Comparison of ENCODE assay signal across 16 cellular contexts in the genomic region with DNA sequence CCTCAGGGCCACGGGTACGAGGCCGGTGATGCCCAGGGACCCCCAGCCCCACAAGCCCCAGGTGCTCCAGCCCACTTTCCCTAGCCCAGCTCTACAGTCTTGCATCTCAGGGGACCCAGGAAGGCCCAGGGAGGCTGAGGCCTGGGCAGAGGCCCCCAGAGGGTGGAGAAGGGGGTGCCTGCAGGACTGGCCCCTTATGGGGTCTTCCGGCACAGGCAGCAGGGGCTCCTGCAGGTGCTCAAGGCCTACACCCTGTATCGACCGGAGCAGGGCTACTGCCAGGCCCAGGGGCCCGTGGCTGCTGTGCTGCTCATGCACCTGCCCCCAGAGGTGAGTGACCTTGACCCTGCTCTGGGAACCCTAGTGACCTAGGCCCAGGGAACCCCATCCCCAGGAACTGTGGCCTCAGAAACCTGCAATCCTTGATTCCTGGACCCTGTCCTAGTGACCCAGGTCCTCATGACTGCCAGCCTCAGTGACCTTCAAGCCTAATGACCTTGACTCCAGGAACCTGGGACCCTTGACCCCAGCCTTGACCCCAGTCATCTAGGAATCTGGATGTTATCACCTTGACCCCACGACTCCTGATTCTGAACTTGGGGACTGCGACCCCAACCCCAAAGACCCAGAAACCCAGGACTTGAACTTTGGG. TPM values are rescaled to one million over a fixed set of nuclear protein-coding genes. Genes with fewer than 3 reads are reported as not detected.
DNase-seq lines count a peak whose midpoint lies in the region; ATAC-seq and TF ChIP-seq lines count a peak whose summit lies in the region.
"Had no signal": no experiment of that assay in that cellular context is flagged by ENCODE, and none has a peak within 500 bp of the region (broad histone marks: within the 10 kb centered on the region; RNA-seq: fewer than 3 reads in every experiment).

No MANE protein-coding gene starts in this region.

- H3K27ac ChIP-seq in effector memory CD4-positive, alpha-beta T cell (ENCODE audit: insufficient read depth, low read length, poor library complexity, severe bottlenecking): peak overlapping the region; percentile 85
- H3K27ac ChIP-seq: neural progenitor cell, sigmoid colon had no signal

- H3K4me3 Mint-ChIP-seq in activated CD8-positive, alpha-beta memory T cell treated with anti-CD3 and anti-CD28 coated beads, Interleukin-2, amount 10 ng/mL, durations not matched to agents 7 days and 5 days: peak overlapping the region; percentile 90
- H3K4me3 Mint-ChIP-seq in activated B cell treated with CpG ODN at 0.5 μM for 24 hours (peak overlapping the region; percentile 60), Calu3 (ENCODE audit: low read depth, unreplicated experiment) (no peak overlapping the region)
- H3K4me3 Mint-ChIP-seq in stimulated activated naive CD8-positive, alpha-beta T cell treated with anti-CD3 and anti-CD28 coated beads, Interleukin-15, amount 100 ng/mL, for 72 hours: peak overlapping the region; percentile 95 to 98
- H3K4me3 Mint-ChIP-seq: neural progenitor cell had no signal

- no peaks in the 10 kb centered on the region for H3K9me3 Mint-ChIP-seq in activated CD8-positive, alpha-beta memory T cell treated with anti-CD3 and anti-CD28 coated beads, Interleukin-2, amount 10 ng/mL, durations not matched to agents 7 days and 5 days (ENCODE audit: low read depth)
- no peaks in the 10 kb centered on the region for H3K9me3 Mint-ChIP-seq in activated B cell treated with CpG ODN at 0.5 μM for 24 hours
- H3K9me3 Mint-ChIP-seq in stimulated activated naive CD8-positive, alpha-beta T cell treated with anti-CD3 and anti-CD28 coated beads, Interleukin-15, amount 100 ng/mL, for 72 hours: no peaks in the 10 kb centered on the region
- H3K9me3 Mint-ChIP-seq in Calu3 (ENCODE audit: low read depth, unreplicated experiment): no peaks in the 10 kb centered on the region
- H3K9me3 Mint-ChIP-seq: neural progenitor cell had no signal

- no peak for DNase-seq in activated CD8-positive, alpha-beta memory T cell treated with anti-CD3 and anti-CD28 coated beads, Interleukin-2, amount 10 ng/mL, durations not matched to agents 7 days and 5 days
- DNase-seq in activated CD8-positive, alpha-beta memory T cell treated with anti-CD3 and anti-CD28 coated beads, Interleukin-2, amount 50 U/mL, for 4 hours: no peak
- DNase-seq in activated B cell treated with CpG ODN at 0.5 μM for 24 hours (no peak), Calu3 (no peak), DMS53 treated with DMSO at 0.1 percent for 48 hours (lab: John Stamatoyannopoulos, UW; ENCODE audit: unreplicated experiment) (no peak)
- no peak for DNase-seq in effector memory CD4-positive, alpha-beta T cell
- DNase-seq in stimulated activated naive CD8-positive, alpha-beta T cell treated with anti-CD3 and anti-CD28 coated beads, Interleukin-15, amount 100 ng/mL, for 72 hours: no peak
- DNase-seq: ACHN, dermis blood vessel endothelial cell, NCI-H1930, NCI-H774, sigmoid colon had no signal

- H3K27me3 ChIP-seq in effector memory CD4-positive, alpha-beta T cell (replicated peaks; ENCODE audit: control insufficient read depth, insufficient read depth, low read length, poor library complexity, severe bottlenecking): no peaks in the 10 kb centered on the region
- H3K27me3 ChIP-seq: neural progenitor cell had no signal

- peaks cover 86% of the 10 kb centered on the region for H3K4me1 ChIP-seq in effector memory CD4-positive, alpha-beta T cell (ENCODE audit: control insufficient read depth, insufficient read depth, low read length, poor library complexity, severe bottlenecking)

- no peaks in the 10 kb centered on the region for H3K27me3 Mint-ChIP-seq in activated CD8-positive, alpha-beta memory T cell treated with anti-CD3 and anti-CD28 coated beads, Interleukin-2, amount 10 ng/mL, durations not matched to agents 7 days and 5 days
- H3K27me3 Mint-ChIP-seq in activated B cell treated with CpG ODN at 0.5 μM for 24 hours (no peaks in the 10 kb centered on the region), Calu3 (ENCODE audit: unreplicated experiment) (peaks cover 7% of the 10 kb centered on the region)
- no peaks in the 10 kb centered on the region for H3K27me3 Mint-ChIP-seq in stimulated activated naive CD8-positive, alpha-beta T cell treated with anti-CD3 and anti-CD28 coated beads, Interleukin-15, amount 100 ng/mL, for 72 hours

- BruUV-seq in Calu3 (replicated peaks; lab: Mats Ljungman, UMichigan): no TSS peak

- peak overlapping the region; percentile 82 for H3K4me3 ChIP-seq in effector memory CD4-positive, alpha-beta T cell (ENCODE audit: insufficient read depth, low read depth, low read length, poor library complexity, severe bottlenecking)
- H3K4me3 ChIP-seq: neural progenitor cell, sigmoid colon had no signal

- no peaks in the 10 kb centered on the region for H3K9me3 ChIP-seq in effector memory CD4-positive, alpha-beta T cell (ENCODE audit: control insufficient read depth, low read length)
- H3K9me3 ChIP-seq: sigmoid colon had no signal

- TF ChIP-seq CTCF in activated B cell treated with CpG ODN at 0.5 μM for 24 hours (IDR thresholded peaks at IDR 0.05): no peak
- no peak for TF ChIP-seq CTCF in Calu3 (IDR thresholded peaks at IDR 0.05; ENCODE audit: unreplicated experiment)

- peak overlapping the region; percentile 86 for H3K27ac Mint-ChIP-seq in activated CD8-positive, alpha-beta memory T cell treated with anti-CD3 and anti-CD28 coated beads, Interleukin-2, amount 10 ng/mL, durations not matched to agents 7 days and 5 days
- peak overlapping the region; percentile 91 for H3K27ac Mint-ChIP-seq in activated B cell treated with CpG ODN at 0.5 μM for 24 hours
- peak overlapping the region; percentile 90 to 99 for H3K27ac Mint-ChIP-seq in stimulated activated naive CD8-positive, alpha-beta T cell treated with anti-CD3 and anti-CD28 coated beads, Interleukin-15, amount 100 ng/mL, for 72 hours
- no peak overlapping the region for H3K27ac Mint-ChIP-seq in Calu3 (ENCODE audit: unreplicated experiment)
- H3K27ac Mint-ChIP-seq: neural progenitor cell had no signal

- intact Hi-C loops in activated B cell treated with CpG ODN at 0.5 μM for 24 hours (cut with micrococcal nuclease): no loop called here
- intact Hi-C loops in Calu3 (cut with micrococcal nuclease; ENCODE audit: unreplicated experiment): no loop called here

- peaks cover 64% of the 10 kb centered on the region for H3K4me1 Mint-ChIP-seq in activated CD8-positive, alpha-beta memory T cell treated with anti-CD3 and anti-CD28 coated beads, Interleukin-2, amount 10 ng/mL, durations not matched to agents 7 days and 5 days
- H3K4me1 Mint-ChIP-seq in activated B cell treated with CpG ODN at 0.5 μM for 24 hours: peaks cover 85% of the 10 kb centered on the region
- H3K4me1 Mint-ChIP-seq in stimulated activated naive CD8-positive, alpha-beta T cell treated with anti-CD3 and anti-CD28 coated beads, Interleukin-15, amount 100 ng/mL, for 72 hours: peaks cover 79% of the 10 kb centered on the region
- H3K4me1 Mint-ChIP-seq in Calu3 (ENCODE audit: low read depth, unreplicated experiment): no peaks in the 10 kb centered on the region

- no peak for ATAC-seq in activated CD8-positive, alpha-beta memory T cell treated with anti-CD3 and anti-CD28 coated beads, Interleukin-2, amount 10 ng/mL, durations not matched to agents 7 days and 5 days
- ATAC-seq in activated B cell treated with CpG ODN at 0.5 μM for 24 hours (ENCODE audit: low read depth) (no peak), GM19324 (IDR thresholded peaks at IDR 0.05; ENCODE audit: low FRiP score, unreplicated experiment) (no peak)
- no peak for ATAC-seq in stimulated activated naive CD8-positive, alpha-beta T cell treated with anti-CD3 and anti-CD28 coated beads, Interleukin-15, amount 100 ng/mL, for 72 hours
- ATAC-seq: HCT116 had no signal

- CTCF ChIA-PET in activated CD8-positive, alpha-beta memory T cell treated with anti-CD3 and anti-CD28 coated beads, Interleukin-2, amount 10 ng/mL, durations not matched to agents 7 days and 5 days (lab: Charles Lee): interaction anchor here (1.2 to 5.8 kb wide), 7 partner anchors 10 to 99 kb away, joined by 3 to 96 read pairs (median 23); a partner anchor contains a TSS
- CTCF ChIA-PET in activated B cell treated with CpG ODN at 0.5 μM for 24 hours (lab: Charles Lee): interaction anchor here (1.1 to 5.7 kb wide), 2 partner anchors 13 to 50 kb away, joined by 3 to 53 read pairs; no protein-coding TSS in a partner anchor
- CTCF ChIA-PET in Calu3 (lab: Charles Lee): no interaction called here

- peaks cover 18% of the 10 kb centered on the region for H3K36me3 ChIP-seq in effector memory CD4-positive, alpha-beta T cell (ENCODE audit: control insufficient read depth, insufficient read depth, low read length)
- H3K36me3 ChIP-seq: neural progenitor cell, sigmoid colon had no signal

- POLR2A ChIA-PET in activated B cell treated with CpG ODN at 0.5 μM for 24 hours (lab: Charles Lee): interaction anchor here (3.0 to 17.5 kb wide), 6 partner anchors 11 to 64 kb away, joined by 22 to 693 read pairs (median 110); a partner anchor contains a TSS

- H3K36me3 Mint-ChIP-seq in activated CD8-positive, alpha-beta memory T cell treated with anti-CD3 and anti-CD28 coated beads, Interleukin-2, amount 10 ng/mL, durations not matched to agents 7 days and 5 days: peaks cover 53% of the 10 kb centered on the region
- H3K36me3 Mint-ChIP-seq in activated B cell treated with CpG ODN at 0.5 μM for 24 hours (ENCODE audit: low read depth) (peaks cover 37% of the 10 kb centered on the region), Calu3 (ENCODE audit: insufficient read depth, unreplicated experiment) (peaks cover 13% of the 10 kb centered on the region)
- H3K36me3 Mint-ChIP-seq: neural progenitor cell had no signal

RNA-seq across cellular contexts. Expression of a gene that starts 1.9 kb away (rescaled TPM):
- total RNA-seq in activated CD8-positive, alpha-beta memory T cell treated with anti-CD3 and anti-CD28 coated beads, Interleukin-2, amount 10 ng/mL, durations not matched to agents 7 days and 5 days: 100 to 1,000 TPM; 278 to 312 TPM
- total RNA-seq in activated B cell treated with CpG ODN at 0.5 μM for 24 hours (158 and 163 TPM in 2 replicates), Calu3 (2022) (not detected in 2 replicates)
- total RNA-seq: MCF 10A had no signal

RNA-seq across cellular contexts. Expression of a gene that starts 4.2 kb away (rescaled TPM):
- 100 to 1,000 TPM; 309 to 360 TPM for total RNA-seq in activated CD8-positive, alpha-beta memory T cell treated with anti-CD3 and anti-CD28 coated beads, Interleukin-2, amount 10 ng/mL, durations not matched to agents 7 days and 5 days
- total RNA-seq in activated B cell treated with CpG ODN at 0.5 μM for 24 hours (349 and 354 TPM in 2 replicates), Calu3 (2022) (179 and 180 TPM in 2 replicates)

RNA-seq across cellular contexts. Expression of a gene that starts 9.7 kb away (rescaled TPM):
- total RNA-seq in activated CD8-positive, alpha-beta memory T cell treated with anti-CD3 and anti-CD28 coated beads, Interleukin-2, amount 10 ng/mL, durations not matched to agents 7 days and 5 days: 1 to 10 TPM; 1.3 TPM
- total RNA-seq in activated B cell treated with CpG ODN at 0.5 μM for 24 hours: 5.7 and 6.3 TPM in 2 replicates
- 0.10 TPM in 1 of 2 replicates, not detected in the other for total RNA-seq in Calu3 (2022)

RNA-seq across cellular contexts. Expression of a gene that starts 14.0 kb away (rescaled TPM):
- 10 to 100 TPM; 49.6 to 80.5 TPM for total RNA-seq in activated CD8-positive, alpha-beta memory T cell treated with anti-CD3 and anti-CD28 coated beads, Interleukin-2, amount 10 ng/mL, durations not matched to agents 7 days and 5 days
- total RNA-seq in activated B cell treated with CpG ODN at 0.5 μM for 24 hours (30.4 and 35.2 TPM in 2 replicates), Calu3 (2022) (26.9 and 38.6 TPM in 2 replicates)

RNA-seq across cellular contexts. Expression of a gene that starts 22.5 kb away (rescaled TPM):
- total RNA-seq in activated CD8-positive, alpha-beta memory T cell treated with anti-CD3 and anti-CD28 coated beads, Interleukin-2, amount 10 ng/mL, durations not matched to agents 7 days and 5 days: 10 to 100 TPM; 63.3 to 65.0 TPM
- total RNA-seq in activated B cell treated with CpG ODN at 0.5 μM for 24 hours: 66.9 and 74.5 TPM in 2 replicates
- total RNA-seq in Calu3 (2022): 44.3 and 47.5 TPM in 2 replicates

Comparison
In these comparisons a context has a peak if more than half of its experiments do, and no peak if none do; other contexts are left out.
1. RNA of a gene that starts 1.9 kb away (total RNA-seq): 278 to 312 TPM in activated CD8-positive, alpha-beta memory T cell treated with anti-CD3 and anti-CD28 coated beads, Interleukin-2, amount 10 ng/mL, durations not matched to agents 7 days and 5 days and 158 to 163 TPM in activated B cell treated with CpG ODN at 0.5 μM for 24 hours; not detected in Calu3; every median in the first group is over 100 times any median in the second.